ENCODE assay signal across 27 cellular contexts in the genomic region with DNA sequence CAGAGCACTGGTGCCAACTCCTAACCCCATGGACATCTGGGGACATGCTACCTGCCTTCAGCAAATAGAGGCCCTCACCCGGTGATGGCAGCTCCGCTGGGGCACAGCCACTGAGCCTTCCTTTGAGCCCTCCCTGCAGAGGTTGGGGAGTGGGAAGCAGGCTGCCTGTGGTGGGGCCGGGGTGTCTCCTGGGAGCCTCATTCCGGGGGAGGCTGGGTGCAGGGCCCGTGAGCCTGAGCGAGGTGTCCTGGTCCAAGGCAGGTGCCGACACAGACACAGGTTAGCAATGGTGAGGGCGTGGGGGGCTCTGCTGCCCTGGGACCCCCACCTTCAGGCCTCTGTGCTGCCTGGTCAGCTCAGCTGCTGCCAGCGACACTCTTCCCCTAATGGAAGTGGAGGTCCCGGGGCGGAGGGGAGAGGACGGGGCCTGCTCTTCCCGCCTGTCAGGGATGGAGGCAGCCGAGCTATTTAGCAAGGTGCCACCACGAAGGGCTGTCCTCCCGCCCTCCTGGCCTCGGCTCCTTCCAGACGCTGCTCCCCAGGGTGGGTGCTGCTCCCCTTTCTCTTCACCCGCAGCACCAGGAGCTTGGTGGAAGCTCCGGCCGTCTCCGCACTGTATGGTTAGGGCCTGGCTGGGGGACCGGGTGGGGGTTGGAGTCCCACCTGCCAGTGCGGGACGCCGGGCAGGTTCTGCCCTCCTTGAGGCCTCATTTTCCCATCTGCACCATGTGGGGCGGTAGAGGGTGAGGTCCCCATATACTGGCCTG.
"Had no signal": no experiment of that assay in that cellular context is flagged by ENCODE, and none has a peak within 500 bp of the region (broad histone marks: within the 10 kb centered on the region; RNA-seq: fewer than 3 reads in every experiment).

No MANE protein-coding gene starts in this region.

- ATAC-seq: activated CD8-positive, alpha-beta memory T cell treated with anti-CD3 and anti-CD28 coated beads, Interleukin-2, amount 10 ng/mL, durations not matched to agents 7 days and 5 days; T-cell had no signal

- H3K4me3 ChIP-seq: breast epithelium, PC-9 had no signal

- FAIRE-seq: TTC549 had no signal

- H3K36me3 Mint-ChIP-seq: activated CD8-positive, alpha-beta memory T cell treated with anti-CD3 and anti-CD28 coated beads, Interleukin-2, amount 10 ng/mL, durations not matched to agents 7 days and 5 days; activated naive CD4-positive, alpha-beta T cell treated with anti-CD3 and anti-CD28 coated beads, Interleukin-2, amount 50 U/mL, for 24 hours; T-cell had no signal

- H3K4me1 Mint-ChIP-seq: activated CD4-positive, alpha-beta T cell treated with anti-CD3 and anti-CD28 coated beads, Interleukin-2, amount 10 ng/mL, durations not matched to agents 24 days and 14 days; activated CD8-positive, alpha-beta memory T cell treated with anti-CD3 and anti-CD28 coated beads, Interleukin-2, amount 10 ng/mL, durations not matched to agents 7 days and 5 days; activated naive CD4-positive, alpha-beta T cell treated with anti-CD3 and anti-CD28 coated beads, Interleukin-2, amount 50 U/mL, for 24 hours had no signal

- H3K27me3 ChIP-seq: breast epithelium had no signal

- H3K27me3 Mint-ChIP-seq: activated B cell treated with CpG ODN at 0.5 μM for 24 hours; activated naive CD4-positive, alpha-beta T cell treated with anti-CD3 and anti-CD28 coated beads, Interleukin-2, amount 50 U/mL, for 24 hours; T-cell had no signal

- H3K4me3 Mint-ChIP-seq: activated CD4-positive, alpha-beta T cell treated with anti-CD3 and anti-CD28 coated beads, Interleukin-2, amount 10 ng/mL, durations not matched to agents 24 days and 14 days; activated CD8-positive, alpha-beta memory T cell treated with anti-CD3 and anti-CD28 coated beads, Interleukin-2, amount 10 ng/mL, durations not matched to agents 7 days and 5 days; activated naive CD4-positive, alpha-beta T cell treated with anti-CD3 and anti-CD28 coated beads, Interleukin-2, amount 50 U/mL, for 24 hours; activated T-cell treated with anti-CD3 and anti-CD28 coated beads, Interleukin-2, amount 50 U/mL, for 24 hours; activated T-helper 1 cell treated with anti-CD3 and anti-CD28 coated beads, Interleukin-12 subunit alpha, Interleukin-12 subunit beta, Interleukin-2, Interleukin-4 antibody, amounts not matched to agents 30 ng/mL and 10 ng/mL and 1 ng/mL, durations not matched to agents 14 hours and 24 hours and 36 hours; T-cell had no signal

- H3K36me3 ChIP-seq: breast epithelium had no signal

- H3K4me2 ChIP-seq: PC-9 had no signal

- H3K27ac ChIP-seq: PC-9 had no signal

- H2AFZ ChIP-seq: PC-9 had no signal

- H3K9me3 Mint-ChIP-seq: activated B cell treated with CpG ODN at 0.5 μM for 24 hours; activated CD4-positive, alpha-beta T cell treated with anti-CD3 and anti-CD28 coated beads, Interleukin-2, amount 10 ng/mL, durations not matched to agents 24 days and 14 days; activated naive CD4-positive, alpha-beta T cell treated with anti-CD3 and anti-CD28 coated beads, Interleukin-2, amount 50 U/mL, for 24 hours; activated T-cell treated with anti-CD3 and anti-CD28 coated beads, Interleukin-2, amount 50 U/mL, for 24 hours; activated T-helper 1 cell treated with anti-CD3 and anti-CD28 coated beads, Interleukin-12 subunit alpha, Interleukin-12 subunit beta, Interleukin-2, Interleukin-4 antibody, amounts not matched to agents 30 ng/mL and 10 ng/mL and 1 ng/mL, durations not matched to agents 14 hours and 24 hours and 36 hours; T-cell had no signal

- H3K9me3 ChIP-seq: breast epithelium had no signal

- DNase-seq: activated B cell treated with CpG ODN at 0.5 μM for 24 hours; activated CD4-positive, alpha-beta T cell treated with anti-CD3 and anti-CD28 coated beads for 1 hour; activated CD4-positive, alpha-beta T cell treated with anti-CD3 and anti-CD28 coated beads, Interleukin-2, amount 10 ng/mL, durations not matched to agents 24 days and 14 days; activated CD4-positive, alpha-beta T cell treated with anti-CD3 and anti-CD28 coated beads, Interleukin-2, amount 50 U/mL, for 48 hours; activated CD8-positive, alpha-beta memory T cell treated with anti-CD3 and anti-CD28 coated beads, Interleukin-2, amount 10 ng/mL, durations not matched to agents 7 days and 5 days; activated effector memory CD4-positive, alpha-beta T cell treated with Interleukin-2 at 50 U/mL for 16 hours; activated naive CD4-positive, alpha-beta T cell; activated T-cell treated with anti-CD3 and anti-CD28 coated beads, Interleukin-2, amount 50 U/mL, for 24 hours; aorta; caudate nucleus; NCI-H1092; NCI-H1417; NCI-H1930; NCI-H2171; NCI-H2227 treated with DMSO at 0.1 percent for 48 hours; NCI-H526; NCI-H82; NK-92 treated with Interleukin-12 subunit alpha and Interleukin-12 subunit beta, amount 100 ng/mL, for 24 hours; PC-9; SIG-M5; T-cell; T-helper 2 cell; T1000 had no signal

- H3K27ac Mint-ChIP-seq: activated B cell treated with CpG ODN at 0.5 μM for 24 hours; activated CD4-positive, alpha-beta T cell treated with anti-CD3 and anti-CD28 coated beads, Interleukin-2, amount 10 ng/mL, durations not matched to agents 24 days and 14 days; activated CD8-positive, alpha-beta memory T cell treated with anti-CD3 and anti-CD28 coated beads, Interleukin-2, amount 10 ng/mL, durations not matched to agents 7 days and 5 days; activated naive CD4-positive, alpha-beta T cell treated with anti-CD3 and anti-CD28 coated beads, Interleukin-2, amount 50 U/mL, for 24 hours; activated T-cell treated with anti-CD3 and anti-CD28 coated beads, Interleukin-2, amount 50 U/mL, for 24 hours; activated T-helper 1 cell treated with anti-CD3 and anti-CD28 coated beads, Interleukin-12 subunit alpha, Interleukin-12 subunit beta, Interleukin-2, Interleukin-4 antibody, amounts not matched to agents 30 ng/mL and 10 ng/mL and 1 ng/mL, durations not matched to agents 14 hours and 24 hours and 36 hours; T-cell had no signal
